In the genomic region with DNA sequence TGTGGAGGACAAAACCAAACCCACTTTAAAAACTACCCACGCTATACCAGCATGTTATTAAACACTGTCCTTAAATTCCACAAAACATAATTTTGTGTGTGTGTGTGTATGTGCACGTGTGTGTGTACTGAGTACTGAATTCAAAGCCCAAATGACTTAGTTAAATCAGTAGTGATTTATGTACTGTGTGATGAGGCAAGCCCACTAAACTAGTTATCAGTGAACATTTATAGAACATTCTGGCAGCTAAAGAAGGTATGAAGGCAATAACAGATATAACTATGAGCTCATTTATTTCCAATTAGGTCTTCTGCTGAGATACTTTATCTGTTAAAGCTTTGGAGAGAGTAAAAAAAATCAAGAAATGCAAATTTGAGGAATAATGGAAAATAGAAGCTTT, we compare ENCODE assay signal across 16 cellular contexts.
DNase-seq lines count a peak whose midpoint lies in the region; ATAC-seq and TF ChIP-seq lines count a peak whose summit lies in the region.
"Had no signal": no experiment of that assay in that cellular context is flagged by ENCODE, and none has a peak within 500 bp of the region (broad histone marks: within the 10 kb centered on the region; RNA-seq: fewer than 3 reads in every experiment).

No MANE protein-coding gene starts in this region.

- TF ChIP-seq CTCF in GM23338 (conservative IDR thresholded peaks at IDR 0.05; ENCODE audit: low read depth in 2 of 2) (no peak), IMR-90 (conservative IDR thresholded peaks at IDR 0.05; ENCODE audit: low read depth, low read length) (no peak), heart left ventricle (IDR thresholded peaks at IDR 0.05) (no peak), progenitor cell of endocrine pancreas (IDR thresholded peaks at IDR 0.05; ENCODE audit: unreplicated experiment) (no peak)

- no peaks in the 10 kb centered on the region for H4K20me1 ChIP-seq in GM23338 (replicated peaks; ENCODE audit: insufficient read depth)
- no peaks in the 10 kb centered on the region for H4K20me1 ChIP-seq in IMR-90 (ENCODE audit: insufficient read depth, low read length)

- no peak overlapping the region for H2AK5ac ChIP-seq in IMR-90 (ENCODE audit: low read depth, low read length)

- no peaks in the 10 kb centered on the region for H3K79me2 ChIP-seq in GM23338 (replicated peaks; ENCODE audit: insufficient read depth)

- no peak overlapping the region for H4K91ac ChIP-seq in IMR-90 (ENCODE audit: insufficient read depth, low read depth, low read length)

- H3K36me3 Mint-ChIP-seq in GM23338 (ENCODE audit: low read depth) (no peaks in the 10 kb centered on the region; the same call in 2 of the 3 replicates), progenitor cell of endocrine pancreas (ENCODE audit: insufficient read depth) (no peaks in the 10 kb centered on the region)

- intact Hi-C loops in IMR-90 (cut with micrococcal nuclease), result no loop called here
- intact Hi-C loops in heart left ventricle (cut with DNase I), result loop anchor here in 6 of 10 donors (5.0 to 10.0 kb wide), 3 partner anchors 296 to 309 kb away; no protein-coding TSS in a partner anchor

- no TSS peak for BruUV-seq in IMR-90 (replicated peaks; lab: Mats Ljungman, UMichigan)

- peaks cover 0 to 15% of the 10 kb centered on the region in 2 experiments; a peak in 2 of 4 replicates for H3K79me1 ChIP-seq in IMR-90 (ENCODE audit: low read depth in 1 of 2, low read length in 2 of 2)

- no peaks in the 10 kb centered on the region for H3K9me2 ChIP-seq in GM23338 (ENCODE audit: insufficient read depth)

- no peak overlapping the region for H4K8ac ChIP-seq in IMR-90 (ENCODE audit: low read depth in 2 of 2, low read length in 2 of 2)

- no peaks in the 10 kb centered on the region for H3K27me3 Mint-ChIP-seq in GM23338 (ENCODE audit: insufficient read depth, low read depth, poor library complexity)
- H3K27me3 Mint-ChIP-seq in progenitor cell of endocrine pancreas, result no peaks in the 10 kb centered on the region

- H3K4me3 ChIP-seq in GM23338 (no peak overlapping the region), IMR-90 (ENCODE audit: insufficient read depth, low read depth, low read length) (no peak overlapping the region), heart left ventricle (no peak overlapping the region)
- H3K4me3 ChIP-seq: GM23248 had no signal

- dilution Hi-C loops in IMR-90 (cut with HindIII; ENCODE audit: low sequenced_read_pairs, unreplicated experiment), result no loop called here

- H3K4me1 Mint-ChIP-seq in GM23338 (peaks cover 26% of the 10 kb centered on the region), progenitor cell of endocrine pancreas (ENCODE audit: low read depth) (peaks cover 14% of the 10 kb centered on the region)

- TF ChIP-seq POLR2A in IMR-90 (IDR thresholded peaks at IDR 0.05; ENCODE audit: low read depth, low read length) (no peak), heart left ventricle (IDR thresholded peaks at IDR 0.05) (no peak)

- peaks cover 23% of the 10 kb centered on the region for H3K4me1 ChIP-seq in GM23338 (ENCODE audit: insufficient read depth)
- H3K4me1 ChIP-seq in IMR-90 (ENCODE audit: control insufficient read depth, insufficient read depth, low read length), result no peaks in the 10 kb centered on the region
- H3K4me1 ChIP-seq in heart left ventricle, result peaks cover 0 to 30% (median 10%) of the 10 kb centered on the region in 12 donors

- H3K9me3 ChIP-seq in IMR-90 (ENCODE audit: control insufficient read depth, insufficient read depth, low read length) (no peaks in the 10 kb centered on the region), heart left ventricle (no peaks in the 10 kb centered on the region)
- H3K9me3 ChIP-seq: Caco-2 had no signal

- H3K9me1 ChIP-seq in IMR-90 (ENCODE audit: insufficient read depth, low read length), result no peaks in the 10 kb centered on the region

- H3K23ac ChIP-seq in IMR-90 (ENCODE audit: low read depth, low read length), result 0 out of 2 replicates have a peak overlapping the region, but pooled peaks have one; percentile 13

- H3K9me3 Mint-ChIP-seq in GM23338 (no peaks in the 10 kb centered on the region; the same call in 2 of the 3 replicates), progenitor cell of endocrine pancreas (ENCODE audit: low read depth) (peaks cover 7% of the 10 kb centered on the region)
- H3K9me3 Mint-ChIP-seq: HFFc6 had no signal

- no peak overlapping the region for H3K9ac ChIP-seq in IMR-90 (ENCODE audit: low read depth, low read length)
- H3K9ac ChIP-seq: GM23248, KMS-11 had no signal

- CTCF ChIA-PET in IMR-90 (lab: Yijun Ruan, JAX), result no interaction called here

- no peaks in the 10 kb centered on the region for H3F3A ChIP-seq in GM23338 (replicated peaks; ENCODE audit: low read depth)

- H3K56ac ChIP-seq in IMR-90 (ENCODE audit: extremely low read depth, insufficient read depth, low read length), result no peak overlapping the region

- H3K36me3 ChIP-seq in GM23338 (ENCODE audit: insufficient read depth), result no peaks in the 10 kb centered on the region
- H3K36me3 ChIP-seq in IMR-90 (ENCODE audit: control insufficient read depth, insufficient read depth, low read length), result peaks cover 7% of the 10 kb centered on the region
- H3K36me3 ChIP-seq in heart left ventricle, result peaks cover 0 to 48% (median 8%) of the 10 kb centered on the region in 9 donors

- POLR2A ChIA-PET in IMR-90 (lab: Charles Lee; ENCODE audit: unreplicated experiment), result no interaction called here

- 0 out of 2 replicates have a peak overlapping the region, but pooled peaks have one; percentile 0 for H2AFZ ChIP-seq in GM23338
- no peak overlapping the region for H2AFZ ChIP-seq in IMR-90 (replicated peaks; ENCODE audit: low read length, poor library complexity)
- H2AFZ ChIP-seq: GM23248 had no signal

- H3K4me3 Mint-ChIP-seq in GM23338, result no peak overlapping the region
- H3K4me3 Mint-ChIP-seq in progenitor cell of endocrine pancreas (ENCODE audit: low read depth), result no peak overlapping the region
- H3K4me3 Mint-ChIP-seq: HFFc6 had no signal

- WGBS in IMR-90 (ENCODE audit: extremely low coverage in 2 of 2, insufficient read length in 1 of 2), 2 experiments, result no CpG with 5 or more reads among the region's 2 CpGs
- WGBS in heart left ventricle, 4 donors, result 35 to 53% (median 47%) methylated on average over 2 of the region's 2 CpGs

- H2BK5ac ChIP-seq in IMR-90 (ENCODE audit: low read depth, low read length, poor library complexity, severe bottlenecking), result no peak overlapping the region

- H3K4me2 ChIP-seq in GM23338, result no peak overlapping the region
- H3K4me2 ChIP-seq in IMR-90 (ENCODE audit: low read depth, low read length), result no peak overlapping the region
- H3K4me2 ChIP-seq: KMS-11 had no signal

- in situ Hi-C loops in IMR-90 (cut with MboI; ENCODE audit: low sequenced_read_pairs), result loop anchor here (5.0 kb wide), 1 partner anchor 296 kb away; no protein-coding TSS in a partner anchor

- ATAC-seq in GM23338 (no peak), IMR-90 (ENCODE audit: low read depth) (no peak), heart left ventricle (peak; percentile 87 to 89 (median 88)), GM21390 (IDR thresholded peaks at IDR 0.05; ENCODE audit: unreplicated experiment) (no peak)

- no peak overlapping the region for H3K4ac ChIP-seq in IMR-90 (ENCODE audit: low read depth, low read length)

- no peak overlapping the region for H3K18ac ChIP-seq in IMR-90 (ENCODE audit: low read depth, low read length)

- no peak overlapping the region for H3K27ac ChIP-seq in GM23338 (ENCODE audit: low read depth)
- no peak overlapping the region for H3K27ac ChIP-seq in IMR-90 (ENCODE audit: insufficient read depth, low read length)
- peak overlapping the region in 11 of 12 donors; percentile 20 to 59 (median 41) for H3K27ac ChIP-seq in heart left ventricle
- H3K27ac ChIP-seq: GM23248, KMS-11 had no signal

- H2BK120ac ChIP-seq in IMR-90 (ENCODE audit: low read depth, low read length), result no peak overlapping the region

- H3K27ac Mint-ChIP-seq in GM23338, result peak overlapping the region; percentile 61; the same call in 1 of the 2 replicates
- peak overlapping the region; percentile 79 for H3K27ac Mint-ChIP-seq in progenitor cell of endocrine pancreas
- H3K27ac Mint-ChIP-seq: HFFc6 had no signal

- no peak overlapping the region for H4K5ac ChIP-seq in IMR-90 (ENCODE audit: low read depth, low read length)

- H2BK20ac ChIP-seq in IMR-90 (ENCODE audit: low read depth, low read length), result no peak overlapping the region

- H2AK9ac ChIP-seq in IMR-90 (replicated peaks; ENCODE audit: low read depth, low read length, poor library complexity), result no peak overlapping the region

- no peak overlapping the region for H3K14ac ChIP-seq in IMR-90 (replicated peaks; ENCODE audit: low read depth, low read length)

- H2BK15ac ChIP-seq in IMR-90 (ENCODE audit: low read depth, low read length), result no peak overlapping the region

- DNase-seq in GM23338 (ENCODE audit: low spot score) (no peak), IMR-90 (no peak), heart left ventricle (no peak), progenitor cell of endocrine pancreas (ENCODE audit: low spot score, unreplicated experiment) (no peak), NOMO-1 (lab: John Stamatoyannopoulos, UW; ENCODE audit: unreplicated experiment in 2 of 2) (no peak), OCI-M1 (lab: John Stamatoyannopoulos, UW) (no peak)
- DNase-seq: Caco-2, GM23248, HFFc6, NCI-H1048, NCI-H1436 treated with DMSO at 0.1 percent for 48 hours, NCI-H2029 treated with DMSO at 0.1 percent for 48 hours, NCI-H510A, NCI-H82 had no signal

- H3K27me3 ChIP-seq in GM23338 (ENCODE audit: insufficient read depth) (no peaks in the 10 kb centered on the region), IMR-90 (ENCODE audit: control insufficient read depth, insufficient read depth, low read length) (no peaks in the 10 kb centered on the region), heart left ventricle (no peaks in the 10 kb centered on the region)

- no peak for TF ChIP-seq RAD21 in IMR-90 (IDR thresholded peaks at IDR 0.05; ENCODE audit: low read length)

TF ChIP-seq in IMR-90, 13 proteins besides CTCF, POLR2A, EP300 and RAD21 (continues in another document):
- TF ChIP-seq MXI1 (IDR thresholded peaks at IDR 0.05; ENCODE audit: borderline replicate concordance, low read depth, low read length) (no peak), RCOR1 (IDR thresholded peaks at IDR 0.05; ENCODE audit: insufficient replicate concordance, low read length) (no peak), BHLHE40 (IDR thresholded peaks at IDR 0.05; ENCODE audit: low read depth, low read length) (no peak), MAZ (IDR thresholded peaks at IDR 0.05; ENCODE audit: borderline replicate concordance, low read depth, low read length) (no peak), FOS (IDR thresholded peaks at IDR 0.05; ENCODE audit: low read depth, low read length) (no peak), CEBPB (IDR thresholded peaks at IDR 0.05; ENCODE audit: low read depth, low read length) (no peak), SMC3 (IDR thresholded peaks at IDR 0.05; ENCODE audit: low read depth, low read length) (no peak), RFX5 (IDR thresholded peaks at IDR 0.05; ENCODE audit: low read depth, low read length) (no peak), CHD1 (IDR thresholded peaks at IDR 0.05; ENCODE audit: low read depth, low read length) (no peak), MAFK (IDR thresholded peaks at IDR 0.05; ENCODE audit: low read depth, low read length) (no peak)

Comparison
In these comparisons a context has a peak if more than half of its experiments do, and no peak if none do; other contexts are left out.
1. ATAC-seq: peak in heart left ventricle (4 of 4); none in GM23338 (single experiment), IMR-90 (single experiment) and GM21390 (single experiment).
2. H3K27ac ChIP-seq: peak in heart left ventricle (11 of 12); none in GM23338 (single experiment) and IMR-90 (single experiment).